ENCODE assay signal across 7 cellular contexts in the genomic region with DNA sequence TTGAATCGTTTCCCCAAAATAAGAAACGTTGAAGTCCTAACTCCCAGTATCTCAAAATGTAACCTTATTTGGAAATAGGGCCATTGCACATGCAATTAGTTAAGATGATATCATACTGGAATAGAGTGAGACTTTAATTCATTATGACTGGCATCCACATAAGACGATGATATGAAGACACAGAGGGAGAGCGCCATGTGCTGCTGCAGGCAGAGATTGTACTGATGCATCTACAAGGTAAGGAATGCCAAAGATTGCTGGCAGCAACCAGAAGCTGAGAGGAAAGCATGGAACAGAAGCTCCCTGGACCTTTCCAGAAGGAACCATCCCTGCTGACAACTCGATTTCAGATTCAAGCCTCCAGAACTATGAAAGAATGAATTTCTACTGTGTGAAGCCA.
"Had no signal": no experiment of that assay in that cellular context is flagged by ENCODE, and none has a peak within 500 bp of the region (broad histone marks: within the 10 kb centered on the region; RNA-seq: fewer than 3 reads in every experiment).

No MANE protein-coding gene starts in this region.

- ATAC-seq: HepG2 had no signal

- DNase-seq: H9, HCEC 1CT, HFFc6, KBM-7 had no signal

- H3K27ac ChIP-seq: HL-60, KMS-11 had no signal

- H3K4me2 ChIP-seq: KMS-11 had no signal

- H3K9ac ChIP-seq: KMS-11 had no signal
